ENCODE assay signal across 9 cellular contexts in the genomic region with DNA sequence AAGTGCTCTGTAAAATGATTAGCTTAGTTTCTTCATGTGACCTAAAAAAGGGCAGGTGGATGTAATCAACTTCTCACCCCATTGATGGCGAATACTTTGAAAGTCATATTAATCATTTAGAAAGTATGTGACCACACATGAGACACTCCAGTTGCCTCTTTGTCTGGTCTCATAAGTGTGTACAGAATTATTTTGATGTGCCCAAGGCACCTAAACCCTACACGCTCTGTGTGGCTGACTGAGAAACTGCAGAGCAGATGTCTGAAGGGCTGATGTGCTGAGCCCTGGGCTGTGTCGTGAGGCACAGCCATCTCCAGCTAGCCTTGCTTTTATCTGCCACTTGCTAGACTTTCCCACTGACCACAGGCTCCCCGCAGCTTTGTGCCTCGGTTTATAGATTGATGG. TPM values are rescaled to one million over a fixed set of nuclear protein-coding genes. Genes with fewer than 3 reads are reported as not detected.
DNase-seq lines count a peak whose midpoint lies in the region; ATAC-seq and TF ChIP-seq lines count a peak whose summit lies in the region.
"Had no signal": no experiment of that assay in that cellular context is flagged by ENCODE, and none has a peak within 500 bp of the region (broad histone marks: within the 10 kb centered on the region; RNA-seq: fewer than 3 reads in every experiment).

No MANE protein-coding gene starts in this region.

- H3K4me3 Mint-ChIP-seq in activated CD8-positive, alpha-beta T cell treated with anti-CD3 and anti-CD28 coated beads for 36 hours = no peak overlapping the region
- H3K4me3 Mint-ChIP-seq in activated CD8-positive, alpha-beta T cell treated with anti-CD3 and anti-CD28 coated beads, Interleukin-2, amount 10 ng/mL, durations not matched to agents 7 days and 5 days = no peak overlapping the region
- H3K4me3 Mint-ChIP-seq in nephron = no peak overlapping the region
- no peak overlapping the region for H3K4me3 Mint-ChIP-seq in progenitor cell of endocrine pancreas (ENCODE audit: low read depth)
- H3K4me3 Mint-ChIP-seq: IgD-negative memory B cell had no signal

- TF ChIP-seq CTCF in activated CD8-positive, alpha-beta T cell treated with anti-CD3 and anti-CD28 coated beads for 36 hours (IDR thresholded peaks at IDR 0.05) = no peak
- peak in 2 of 3 experiments; percentile 11 to 18 for TF ChIP-seq CTCF in nephron (IDR thresholded peaks at IDR 0.05; ENCODE audit: unreplicated experiment in 3 of 3)
- no peak for TF ChIP-seq CTCF in progenitor cell of endocrine pancreas (IDR thresholded peaks at IDR 0.05; ENCODE audit: unreplicated experiment)

- no peaks in the 10 kb centered on the region for H3K9me3 Mint-ChIP-seq in activated CD8-positive, alpha-beta T cell treated with anti-CD3 and anti-CD28 coated beads for 36 hours
- no peaks in the 10 kb centered on the region for H3K9me3 Mint-ChIP-seq in activated CD8-positive, alpha-beta T cell treated with anti-CD3 and anti-CD28 coated beads, Interleukin-2, amount 10 ng/mL, durations not matched to agents 7 days and 5 days (ENCODE audit: insufficient read depth)
- H3K9me3 Mint-ChIP-seq in nephron = no peaks in the 10 kb centered on the region
- no peaks in the 10 kb centered on the region for H3K9me3 Mint-ChIP-seq in progenitor cell of endocrine pancreas (ENCODE audit: low read depth)
- H3K9me3 Mint-ChIP-seq: IgD-negative memory B cell had no signal

- CTCF ChIA-PET in activated CD8-positive, alpha-beta T cell treated with anti-CD3 and anti-CD28 coated beads for 36 hours (lab: Charles Lee) = no interaction called here
- CTCF ChIA-PET in activated CD8-positive, alpha-beta T cell treated with anti-CD3 and anti-CD28 coated beads, Interleukin-2, amount 10 ng/mL, durations not matched to agents 7 days and 5 days (lab: Charles Lee) = interaction anchor here (1.1 kb wide), 1 partner anchor 133 kb away, joined by 3 read pairs; no protein-coding TSS in a partner anchor

- intact Hi-C loops in activated CD8-positive, alpha-beta T cell treated with anti-CD3 and anti-CD28 coated beads for 36 hours (cut with micrococcal nuclease) = no loop called here

- DNase-seq in activated CD8-positive, alpha-beta T cell treated with anti-CD3 and anti-CD28 coated beads for 36 hours = no peak
- no peak for DNase-seq in activated CD8-positive, alpha-beta T cell treated with anti-CD3 and anti-CD28 coated beads, Interleukin-2, amount 10 ng/mL, durations not matched to agents 7 days and 5 days
- DNase-seq in stimulated activated CD4-positive, alpha-beta T cell treated with anti-CD3 and anti-CD28 coated beads, Interleukin-4, amount 100 ng/mL, for 1 hour = no peak
- DNase-seq in progenitor cell of endocrine pancreas (ENCODE audit: low spot score, unreplicated experiment) (no peak), COLO829 (ENCODE audit: low spot score) (no peak)

- no peak overlapping the region for H3K27ac Mint-ChIP-seq in activated CD8-positive, alpha-beta T cell treated with anti-CD3 and anti-CD28 coated beads for 36 hours
- H3K27ac Mint-ChIP-seq in activated CD8-positive, alpha-beta T cell treated with anti-CD3 and anti-CD28 coated beads, Interleukin-2, amount 10 ng/mL, durations not matched to agents 7 days and 5 days = no peak overlapping the region
- peak overlapping the region; percentile 5 to 82 (median 59) for H3K27ac Mint-ChIP-seq in nephron
- H3K27ac Mint-ChIP-seq in progenitor cell of endocrine pancreas = no peak overlapping the region

- no peaks in the 10 kb centered on the region for H3K36me3 Mint-ChIP-seq in activated CD8-positive, alpha-beta T cell treated with anti-CD3 and anti-CD28 coated beads for 36 hours (ENCODE audit: low read depth)
- no peaks in the 10 kb centered on the region for H3K36me3 Mint-ChIP-seq in activated CD8-positive, alpha-beta T cell treated with anti-CD3 and anti-CD28 coated beads, Interleukin-2, amount 10 ng/mL, durations not matched to agents 7 days and 5 days (ENCODE audit: low read depth)
- H3K36me3 Mint-ChIP-seq in nephron (ENCODE audit: low read depth) = no peaks in the 10 kb centered on the region
- H3K36me3 Mint-ChIP-seq in progenitor cell of endocrine pancreas (ENCODE audit: insufficient read depth) = no peaks in the 10 kb centered on the region

- no peaks in the 10 kb centered on the region for H3K4me1 Mint-ChIP-seq in activated CD8-positive, alpha-beta T cell treated with anti-CD3 and anti-CD28 coated beads for 36 hours (ENCODE audit: low read depth)
- H3K4me1 Mint-ChIP-seq in activated CD8-positive, alpha-beta T cell treated with anti-CD3 and anti-CD28 coated beads, Interleukin-2, amount 10 ng/mL, durations not matched to agents 7 days and 5 days (ENCODE audit: low read depth) = no peaks in the 10 kb centered on the region
- H3K4me1 Mint-ChIP-seq in nephron = peaks cover 55% of the 10 kb centered on the region
- no peaks in the 10 kb centered on the region for H3K4me1 Mint-ChIP-seq in progenitor cell of endocrine pancreas (ENCODE audit: low read depth)

- peak; percentile 64 for ATAC-seq in activated CD8-positive, alpha-beta T cell treated with anti-CD3 and anti-CD28 coated beads for 36 hours
- no peak for ATAC-seq in activated CD8-positive, alpha-beta T cell treated with anti-CD3 and anti-CD28 coated beads, Interleukin-2, amount 10 ng/mL, durations not matched to agents 7 days and 5 days
- ATAC-seq in GM21576 (IDR thresholded peaks at IDR 0.05; ENCODE audit: unreplicated experiment) (peak; percentile 99), HG03460 (IDR thresholded peaks at IDR 0.05; ENCODE audit: unreplicated experiment) (peak; percentile 100)

- POLR2A ChIA-PET in activated CD8-positive, alpha-beta T cell treated with anti-CD3 and anti-CD28 coated beads for 36 hours (lab: Charles Lee) = interaction anchor here (0.6 kb wide), 1 partner anchor 70 kb away, joined by 4 read pairs; no protein-coding TSS in a partner anchor
- POLR2A ChIA-PET in activated CD8-positive, alpha-beta T cell treated with anti-CD3 and anti-CD28 coated beads, Interleukin-2, amount 10 ng/mL, durations not matched to agents 7 days and 5 days (lab: Charles Lee) = interaction anchor here (0.6 kb wide), 1 partner anchor 111 kb away, joined by 3 read pairs; no protein-coding TSS in a partner anchor

- peaks cover 5% of the 10 kb centered on the region for H3K27me3 Mint-ChIP-seq in activated CD8-positive, alpha-beta T cell treated with anti-CD3 and anti-CD28 coated beads for 36 hours
- H3K27me3 Mint-ChIP-seq in activated CD8-positive, alpha-beta T cell treated with anti-CD3 and anti-CD28 coated beads, Interleukin-2, amount 10 ng/mL, durations not matched to agents 7 days and 5 days (ENCODE audit: low read depth) = peaks cover 5% of the 10 kb centered on the region
- H3K27me3 Mint-ChIP-seq in nephron (ENCODE audit: low read depth) (peaks cover 24% of the 10 kb centered on the region), progenitor cell of endocrine pancreas (no peaks in the 10 kb centered on the region)
- H3K27me3 Mint-ChIP-seq: IgD-negative memory B cell had no signal

RNA-seq across cellular contexts. Expression of gene SGPP2, which starts 26.9 kb away (rescaled TPM):
- 1 to 10 TPM; 2.8 to 3.0 TPM for total RNA-seq in activated CD8-positive, alpha-beta T cell treated with anti-CD3 and anti-CD28 coated beads for 36 hours
- total RNA-seq in activated CD8-positive, alpha-beta T cell treated with anti-CD3 and anti-CD28 coated beads, Interleukin-2, amount 10 ng/mL, durations not matched to agents 7 days and 5 days = under 1 TPM; 0.08 to 0.11 TPM
- 14.2 and 19.8 TPM in 2 replicates for total RNA-seq in progenitor cell of endocrine pancreas

Comparison
In these comparisons a context has a peak if more than half of its experiments do, and no peak if none do; other contexts are left out.
1. H3K27ac Mint-ChIP-seq: peak in nephron (3 of 3); none in activated CD8-positive, alpha-beta T cell treated with anti-CD3 and anti-CD28 coated beads for 36 hours (single experiment), activated CD8-positive, alpha-beta T cell treated with anti-CD3 and anti-CD28 coated beads, Interleukin-2, amount 10 ng/mL, durations not matched to agents 7 days and 5 days (single experiment) and progenitor cell of endocrine pancreas (single experiment).
2. CTCF ChIP-seq: peak in nephron (2 of 3); none in activated CD8-positive, alpha-beta T cell treated with anti-CD3 and anti-CD28 coated beads for 36 hours (single experiment) and progenitor cell of endocrine pancreas (single experiment).